Comparison of ENCODE assay signal across 28 cellular contexts in the genomic region with DNA sequence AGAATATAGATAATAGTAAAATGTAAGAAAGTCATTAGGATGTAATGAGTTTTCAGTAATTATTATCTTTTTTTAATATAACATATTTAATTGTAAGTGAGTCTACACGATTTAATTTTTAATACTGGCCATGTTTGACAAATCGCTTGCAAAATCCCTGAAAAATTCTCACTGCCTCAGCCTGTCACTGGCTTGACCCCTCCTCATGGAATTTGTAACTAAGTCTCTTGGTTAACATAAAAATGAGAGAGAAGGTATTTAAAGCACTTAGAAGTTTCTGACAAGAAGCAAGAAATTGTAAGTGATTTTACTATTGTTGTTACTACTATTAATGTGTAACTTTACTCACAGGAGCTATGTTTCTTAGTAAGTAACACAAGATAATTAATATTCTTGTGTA.
"Had no signal": no experiment of that assay in that cellular context is flagged by ENCODE, and none has a peak within 500 bp of the region (broad histone marks: within the 10 kb centered on the region; RNA-seq: fewer than 3 reads in every experiment).

No MANE protein-coding gene starts in this region.

- FAIRE-seq: keratinocyte had no signal

- DNase-seq: hippocampal formation; kidney glomerular epithelial cell; left cardiac atrium; left ventricle myocardium superior; lower lobe of right lung; mammary epithelial cell; mesenchymal stem cell; naive B cell; natural killer cell; nephron progenitor cell; occipital lobe; psoas muscle; right lobe of liver; stimulated activated CD4-positive, alpha-beta T cell treated with anti-CD3 and anti-CD28 coated beads, Interleukin-1b, Interleukin-23, amount 100 ng/mL, for 48 hours; stimulated activated CD4-positive, alpha-beta T cell treated with anti-CD3 and anti-CD28 coated beads, Interleukin-2, amount 100 ng/mL, for 48 hours; stimulated activated CD4-positive, alpha-beta T cell treated with anti-CD3 and anti-CD28 coated beads, Interleukin-4, amount 100 ng/mL, for 4 hours; stimulated activated CD8-positive, alpha-beta memory T cell treated with anti-CD3 and anti-CD28 coated beads, Interleukin-4, amount 100 ng/mL, for 48 hours; stimulated activated naive CD4-positive, alpha-beta T cell treated with Interleukin-2 at 50 U/mL for 16 hours; stimulated activated naive CD8-positive, alpha-beta T cell treated with anti-CD3 and anti-CD28 coated beads, Interleukin-15, amount 100 ng/mL, for 72 hours; substantia nigra; uterus had no signal

- H3K4me1 ChIP-seq: neural progenitor cell, parathyroid adenoma, right lobe of liver, uterus had no signal

- H3K9me3 ChIP-seq: lower lobe of right lung, neutrophil, psoas muscle, right atrium auricular region, right lobe of liver, tibial nerve, uterus had no signal

- H3K4me3 ChIP-seq: lower lobe of right lung, neural progenitor cell, psoas muscle, right atrium auricular region, right lobe of liver, smooth muscle cell, tibial nerve, uterus had no signal

- H2AFZ ChIP-seq: neural progenitor cell, parathyroid adenoma had no signal

- H3K36me3 ChIP-seq: lower lobe of right lung, neural progenitor cell, neutrophil, right atrium auricular region, right lobe of liver, tibial nerve, uterus had no signal

- H3K27ac ChIP-seq: lower lobe of right lung, neural progenitor cell, neutrophil, parathyroid adenoma, psoas muscle, right atrium auricular region, right lobe of liver, tibial nerve, uterus had no signal

- H3K79me2 ChIP-seq: parathyroid adenoma had no signal

- H3K4me2 ChIP-seq: neural progenitor cell, smooth muscle cell had no signal

- H3K9ac ChIP-seq: neural progenitor cell, parathyroid adenoma had no signal

- H3K27me3 ChIP-seq: neural progenitor cell, neutrophil, right atrium auricular region, tibial nerve, uterus had no signal
